In genomic region chr5:40985501-40985900, GRCh38 we compare ENCODE assay signal across 23 cellular contexts.
"Had no signal": no experiment of that assay in that cellular context is flagged by ENCODE, and none has a peak within 500 bp of the region (broad histone marks: within the 10 kb centered on the region; RNA-seq: fewer than 3 reads in every experiment).

No MANE protein-coding gene starts in this region.

- DNase-seq: activated CD4-positive, alpha-beta memory T cell treated with anti-CD3 and anti-CD28 coated beads for 36 hours; activated CD4-positive, alpha-beta T cell treated with anti-CD3 and anti-CD28 coated beads for 48 hours; activated CD8-positive, alpha-beta memory T cell treated with anti-CD3 and anti-CD28 coated beads, Interleukin-2, amount 10 ng/mL, durations not matched to agents 7 days and 5 days; activated gamma-delta T cell; anterior cingulate cortex; central memory CD4-positive, alpha-beta T cell; dermis blood vessel endothelial cell; effector CD8-positive, alpha-beta T cell; hypothalamus; mucosa of descending colon; occipital lobe; posterior cingulate gyrus; right lobe of liver; stimulated activated CD4-positive, alpha-beta T cell treated with anti-CD3 and anti-CD28 coated beads, Interleukin-15, amount 100 ng/mL, for 24 hours; stimulated activated CD4-positive, alpha-beta T cell treated with anti-CD3 and anti-CD28 coated beads, Interleukin-2, amount 100 ng/mL, for 48 hours; stimulated activated CD8-positive, alpha-beta memory T cell treated with anti-CD3 and anti-CD28 coated beads, Interleukin-4, amount 100 ng/mL, for 48 hours; stimulated activated naive B cell treated with anti-CD40 and anti-IgM and Interleukin-4, amounts not matched to agents 10 μg/mL and 1 μg/mL and 100 μg/mL, for 72 hours; trophoblast cell had no signal

- H3K27me3 ChIP-seq: right lobe of liver had no signal

- H3K9me3 ChIP-seq: mucosa of descending colon, right lobe of liver had no signal

- H3K4me3 ChIP-seq: mucosa of descending colon, right lobe of liver, skin epidermis had no signal

- H3K27ac Mint-ChIP-seq: activated CD4-positive, alpha-beta memory T cell treated with anti-CD3 and anti-CD28 coated beads for 36 hours; activated CD8-positive, alpha-beta memory T cell treated with anti-CD3 and anti-CD28 coated beads, Interleukin-2, amount 10 ng/mL, durations not matched to agents 7 days and 5 days; activated naive CD4-positive, alpha-beta T cell treated with anti-CD3 and anti-CD28 coated beads, Interleukin-2, amount 50 U/mL, for 24 hours; activated T-helper 1 cell treated with anti-CD3 and anti-CD28 coated beads, Interleukin-12 subunit alpha, Interleukin-12 subunit beta, Interleukin-2, Interleukin-4 antibody, amounts not matched to agents 30 ng/mL and 10 ng/mL and 1 ng/mL, durations not matched to agents 14 hours and 24 hours and 36 hours; memory B cell; stimulated activated naive B cell treated with anti-CD40 and anti-IgM and Interleukin-4, amounts not matched to agents 10 μg/mL and 1 μg/mL and 100 μg/mL, for 72 hours had no signal

- H3K27ac ChIP-seq: right lobe of liver, skin epidermis had no signal

- H3K36me3 ChIP-seq: right lobe of liver had no signal

- H3K4me3 Mint-ChIP-seq: activated CD4-positive, alpha-beta memory T cell treated with anti-CD3 and anti-CD28 coated beads for 36 hours; activated CD8-positive, alpha-beta memory T cell treated with anti-CD3 and anti-CD28 coated beads, Interleukin-2, amount 10 ng/mL, durations not matched to agents 7 days and 5 days; activated naive CD4-positive, alpha-beta T cell treated with anti-CD3 and anti-CD28 coated beads, Interleukin-2, amount 50 U/mL, for 24 hours; activated T-helper 1 cell treated with anti-CD3 and anti-CD28 coated beads, Interleukin-12 subunit alpha, Interleukin-12 subunit beta, Interleukin-2, Interleukin-4 antibody, amounts not matched to agents 30 ng/mL and 10 ng/mL and 1 ng/mL, durations not matched to agents 14 hours and 24 hours and 36 hours; memory B cell; neural crest cell; stimulated activated naive B cell treated with anti-CD40 and anti-IgM and Interleukin-4, amounts not matched to agents 10 μg/mL and 1 μg/mL and 100 μg/mL, for 72 hours had no signal

- H3K9me3 Mint-ChIP-seq: activated naive CD4-positive, alpha-beta T cell treated with anti-CD3 and anti-CD28 coated beads, Interleukin-2, amount 50 U/mL, for 24 hours; activated T-helper 1 cell treated with anti-CD3 and anti-CD28 coated beads, Interleukin-12 subunit alpha, Interleukin-12 subunit beta, Interleukin-2, Interleukin-4 antibody, amounts not matched to agents 30 ng/mL and 10 ng/mL and 1 ng/mL, durations not matched to agents 14 hours and 24 hours and 36 hours had no signal

- ATAC-seq: activated CD8-positive, alpha-beta memory T cell treated with anti-CD3 and anti-CD28 coated beads, Interleukin-2, amount 10 ng/mL, durations not matched to agents 7 days and 5 days; mucosa of descending colon; right lobe of liver; stimulated activated naive B cell treated with anti-CD40 and anti-IgM and Interleukin-4, amounts not matched to agents 10 μg/mL and 1 μg/mL and 100 μg/mL, for 72 hours had no signal

- H3K4me1 Mint-ChIP-seq: activated CD8-positive, alpha-beta memory T cell treated with anti-CD3 and anti-CD28 coated beads, Interleukin-2, amount 10 ng/mL, durations not matched to agents 7 days and 5 days; activated naive CD4-positive, alpha-beta T cell treated with anti-CD3 and anti-CD28 coated beads, Interleukin-2, amount 50 U/mL, for 24 hours; memory B cell; stimulated activated naive B cell treated with anti-CD40 and anti-IgM and Interleukin-4, amounts not matched to agents 10 μg/mL and 1 μg/mL and 100 μg/mL, for 72 hours had no signal

- H3K27me3 Mint-ChIP-seq: activated CD8-positive, alpha-beta memory T cell treated with anti-CD3 and anti-CD28 coated beads, Interleukin-2, amount 10 ng/mL, durations not matched to agents 7 days and 5 days; stimulated activated naive B cell treated with anti-CD40 and anti-IgM and Interleukin-4, amounts not matched to agents 10 μg/mL and 1 μg/mL and 100 μg/mL, for 72 hours had no signal

- H3K36me3 Mint-ChIP-seq: activated CD4-positive, alpha-beta memory T cell treated with anti-CD3 and anti-CD28 coated beads for 36 hours; activated CD8-positive, alpha-beta memory T cell treated with anti-CD3 and anti-CD28 coated beads, Interleukin-2, amount 10 ng/mL, durations not matched to agents 7 days and 5 days; activated naive CD4-positive, alpha-beta T cell treated with anti-CD3 and anti-CD28 coated beads, Interleukin-2, amount 50 U/mL, for 24 hours; memory B cell; stimulated activated naive B cell treated with anti-CD40 and anti-IgM and Interleukin-4, amounts not matched to agents 10 μg/mL and 1 μg/mL and 100 μg/mL, for 72 hours had no signal
